In the genomic region with DNA sequence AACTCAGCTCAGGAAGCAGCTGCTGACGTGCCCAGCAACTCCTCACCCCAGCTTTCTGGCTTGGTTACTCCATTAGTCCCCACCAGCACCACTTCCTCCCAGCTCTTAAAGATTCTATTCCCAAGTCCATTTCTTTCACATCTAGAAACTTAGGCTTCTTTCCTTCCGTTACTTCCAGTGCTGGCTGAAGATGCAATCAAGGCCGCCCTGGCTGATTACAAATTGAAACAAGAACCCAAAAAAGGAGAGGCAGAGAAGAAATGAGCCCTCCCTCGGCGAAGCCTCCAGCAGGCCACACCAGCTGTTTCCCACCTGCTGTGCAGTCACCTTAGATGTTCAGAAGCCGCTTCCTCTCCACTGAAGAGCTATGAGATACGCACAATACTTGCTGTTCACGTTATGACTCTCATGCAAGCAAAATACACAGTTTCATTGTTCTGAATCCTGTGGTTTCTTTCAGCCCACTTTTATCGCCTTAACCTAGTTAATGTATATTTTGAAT, we compare ENCODE assay signal across 9 cellular contexts. TPM values are rescaled to one million over a fixed set of nuclear protein-coding genes. Genes with fewer than 3 reads are reported as not detected.
A peak's percentile ranks its signal among the peaks of the same experiment; 100 is the strongest.
DNase-seq lines count a peak whose midpoint lies in the region; ATAC-seq and TF ChIP-seq lines count a peak whose summit lies in the region.
"Had no signal": no experiment of that assay in that cellular context is flagged by ENCODE, and none has a peak within 500 bp of the region (broad histone marks: within the 10 kb centered on the region; RNA-seq: fewer than 3 reads in every experiment).

No MANE protein-coding gene starts in this region.

- intact Hi-C loops in psoas muscle (cut with DNase I): loop anchor here (5.0 to 10.0 kb wide), 3 partner anchors 236 to 384 kb away; a partner anchor contains a TSS

- H3K27me3 ChIP-seq in psoas muscle (ENCODE audit: insufficient read depth in 3 of 3, low read length in 2 of 3): no peaks in the 10 kb centered on the region
- no peaks in the 10 kb centered on the region for H3K27me3 ChIP-seq in suprapubic skin

- peaks cover 92% of the 10 kb centered on the region for H3K4me1 Mint-ChIP-seq in activated T-cell treated with anti-CD3 and anti-CD28 coated beads, Interleukin-2, amount 50 U/mL, for 24 hours (ENCODE audit: low read depth)

- peak overlapping the region; percentile 94 for H3K27ac Mint-ChIP-seq in activated T-cell treated with anti-CD3 and anti-CD28 coated beads, Interleukin-2, amount 50 U/mL, for 24 hours

- H3K36me3 Mint-ChIP-seq in activated T-cell treated with anti-CD3 and anti-CD28 coated beads, Interleukin-2, amount 50 U/mL, for 24 hours (ENCODE audit: low read depth): peaks cover 73% of the 10 kb centered on the region

- 68 to 75% (median 71%) methylated on average over 9 of the region's 9 CpGs for WGBS in psoas muscle, 3 donors
- WGBS in suprapubic skin: 73% methylated on average over 9 of the region's 9 CpGs

- no peaks in the 10 kb centered on the region for H3K9me3 Mint-ChIP-seq in activated T-cell treated with anti-CD3 and anti-CD28 coated beads, Interleukin-2, amount 50 U/mL, for 24 hours

- H3K9me3 ChIP-seq in psoas muscle (no peaks in the 10 kb centered on the region), suprapubic skin (no peaks in the 10 kb centered on the region)

- no peaks in the 10 kb centered on the region for H3K27me3 Mint-ChIP-seq in activated T-cell treated with anti-CD3 and anti-CD28 coated beads, Interleukin-2, amount 50 U/mL, for 24 hours

- ATAC-seq in GM21526 (IDR thresholded peaks at IDR 0.05; ENCODE audit: low FRiP score, unreplicated experiment) (peak; percentile 67), psoas muscle (no peak)

- H3K4me3 ChIP-seq in psoas muscle: no peak overlapping the region
- no peak overlapping the region for H3K4me3 ChIP-seq in suprapubic skin

- H3K27ac ChIP-seq in psoas muscle: peak overlapping the region; percentile 32
- no peak overlapping the region for H3K27ac ChIP-seq in suprapubic skin

- TF ChIP-seq POLR2A in suprapubic skin (IDR thresholded peaks at IDR 0.05): no peak

- H3K4me1 ChIP-seq in psoas muscle: peaks cover 29% of the 10 kb centered on the region
- H3K4me1 ChIP-seq in suprapubic skin: peaks cover 16% of the 10 kb centered on the region

- DNase-seq in DMS153 (lab: John Stamatoyannopoulos, UW) (peak; percentile 43), NAMALWA (ENCODE audit: low spot score) (peak; percentile 55), psoas muscle (no peak), anterior cingulate cortex (lab: John Stamatoyannopoulos, UW) (no peak), NCI-H1694 treated with DMSO at 0.1 percent for 48 hours (lab: John Stamatoyannopoulos, UW) (no peak), suprapubic skin (ENCODE audit: low spot score in 2 of 2) (no peak)
- peak; percentile 68 for DNase-seq in activated T-cell treated with anti-CD3 and anti-CD28 coated beads, Interleukin-2, amount 50 U/mL, for 24 hours

- peak overlapping the region; percentile 61 for H3K4me3 Mint-ChIP-seq in activated T-cell treated with anti-CD3 and anti-CD28 coated beads, Interleukin-2, amount 50 U/mL, for 24 hours

- no peak for TF ChIP-seq EP300 in suprapubic skin (IDR thresholded peaks at IDR 0.05)

- TF ChIP-seq CTCF in psoas muscle (IDR thresholded peaks at IDR 0.05) (no peak), suprapubic skin (IDR thresholded peaks at IDR 0.05) (no peak)

- peaks cover 29 to 65% of the 10 kb centered on the region in 2 donors for H3K36me3 ChIP-seq in psoas muscle (ENCODE audit: insufficient read depth in 1 of 2, low read depth in 1 of 2)
- H3K36me3 ChIP-seq in suprapubic skin: peaks cover 51% of the 10 kb centered on the region

RNA-seq across cellular contexts. Expression of a gene that starts 6.3 kb away (rescaled TPM):
- total RNA-seq in psoas muscle: 100 to 1,000 TPM; 148 to 225 (median 212) TPM
- 100 to 1,000 TPM; 190 to 352 (median 220) TPM for polyA plus RNA-seq in psoas muscle
- total RNA-seq in suprapubic skin: 100 to 1,000 TPM; 105 to 148 (median 134) TPM

RNA-seq across cellular contexts. Expression of a gene that starts 7.7 kb away (rescaled TPM):
- 10 to 100 TPM; 22.3 to 32.7 (median 24.9) TPM for total RNA-seq in psoas muscle
- 10 to 100 TPM; 13.4 to 35.3 (median 22.5) TPM for polyA plus RNA-seq in psoas muscle
- total RNA-seq in suprapubic skin: 10 to 100 TPM; 46.1 to 77.0 (median 62.8) TPM

RNA-seq across cellular contexts. Expression of a gene that starts 29.2 kb away (rescaled TPM):
- 1 to 10 TPM in 2 of 4 donors, under 1 TPM in 2; 0.25 to 2.6 (median 0.68) TPM for total RNA-seq in psoas muscle
- polyA plus RNA-seq in psoas muscle: under 1 TPM; 0.31 to 0.99 (median 0.34) TPM
- 10 to 100 TPM in 1 of 4 donors, 1 to 10 TPM in 2, under 1 TPM in 1; 0.24 to 10.9 (median 6.3) TPM for total RNA-seq in suprapubic skin
- total RNA-seq: pulmonary artery endothelial cell had no signal

RNA-seq across cellular contexts. Expression of a gene that starts 53.6 kb away (rescaled TPM):
- 1 to 10 TPM; 1.6 to 4.2 (median 2.8) TPM for total RNA-seq in psoas muscle
- 1 to 10 TPM; 5.0 to 5.5 (median 5.1) TPM for polyA plus RNA-seq in psoas muscle
- total RNA-seq in suprapubic skin: 1 to 10 TPM; 2.3 to 5.7 (median 3.9) TPM

Comparison
In these comparisons a context has a peak if more than half of its experiments do, and no peak if none do; other contexts are left out.
1. DNase-seq: peak in DMS153 (single experiment), NAMALWA (single experiment) and activated T-cell treated with anti-CD3 and anti-CD28 coated beads, Interleukin-2, amount 50 U/mL, for 24 hours (single experiment); none in psoas muscle (0 of 2), anterior cingulate cortex (0 of 58), NCI-H1694 treated with DMSO at 0.1 percent for 48 hours (single experiment) and suprapubic skin (0 of 2).